ENCODE assay signal across 16 cellular contexts in the genomic region with DNA sequence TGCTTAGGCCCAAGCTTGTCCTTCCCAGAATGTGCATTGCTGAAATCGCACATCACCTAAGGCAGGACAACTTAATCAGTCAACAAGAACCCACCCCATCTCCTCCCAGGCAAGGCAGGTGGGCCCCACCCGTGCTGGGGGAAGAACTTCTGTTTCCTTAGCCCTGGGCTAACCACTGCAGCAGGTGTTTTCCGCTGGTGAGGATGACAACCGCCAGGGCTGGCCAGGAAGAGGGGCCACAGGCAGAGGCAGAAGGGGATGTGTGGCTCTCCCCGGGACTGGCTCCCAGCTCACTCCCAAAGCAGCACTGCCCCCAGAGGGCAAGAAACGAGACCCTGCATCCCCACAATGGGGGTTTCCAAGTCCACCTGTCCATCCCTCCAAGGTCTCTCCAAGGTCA.
DNase-seq lines count a peak whose midpoint lies in the region; ATAC-seq and TF ChIP-seq lines count a peak whose summit lies in the region.
"Had no signal": no experiment of that assay in that cellular context is flagged by ENCODE, and none has a peak within 500 bp of the region (broad histone marks: within the 10 kb centered on the region; RNA-seq: fewer than 3 reads in every experiment).

No MANE protein-coding gene starts in this region.

- no peak overlapping the region for H3K27ac Mint-ChIP-seq in CD14-positive monocyte
- no peak overlapping the region for H3K27ac Mint-ChIP-seq in GM23338
- no peak overlapping the region for H3K27ac Mint-ChIP-seq in WTC11
- H3K27ac Mint-ChIP-seq: activated naive CD4-positive, alpha-beta T cell treated with anti-CD3 and anti-CD28 coated beads, Interleukin-2, amount 50 U/mL, for 72 hours; CD4-positive, alpha-beta memory T cell; stimulated activated memory B cell treated with anti-CD40 and anti-IgM and Interleukin-4, amounts not matched to agents 10 μg/mL and 1 μg/mL and 100 μg/mL, for 72 hours; T-helper 2 cell treated with Interferon-gamma antibody and Interleukin-4, amounts not matched to agents 5 μg/mL and 100 μg/mL, for 36 hours had no signal

- intact Hi-C loops in CD14-positive monocyte (cut with micrococcal nuclease) (no loop called here), posterior vena cava (cut with DNase I) (no loop called here)

- no peaks in the 10 kb centered on the region for H3K4me1 ChIP-seq in GM23338 (ENCODE audit: insufficient read depth)

- no peak overlapping the region for H2AFZ ChIP-seq in GM23338
- H2AFZ ChIP-seq: GM23248 had no signal

- DNase-seq in CD14-positive monocyte (ENCODE audit: low spot score), result peak; percentile 24
- DNase-seq in GM23338 (ENCODE audit: low spot score), result peak; percentile 4
- no peak for DNase-seq in WTC11 (ENCODE audit: low spot score)
- peak; percentile 40 for DNase-seq in posterior vena cava (ENCODE audit: low spot score)
- no peak for DNase-seq in Kasumi-1 (lab: John Stamatoyannopoulos, UW)
- no peak for DNase-seq in kidney tubule cell (ENCODE audit: low spot score)
- DNase-seq in foreskin fibroblast, result no peak
- DNase-seq: CD4-positive, alpha-beta memory T cell; stimulated activated CD4-positive, alpha-beta T cell treated with anti-CD3 and anti-CD28 coated beads, Interleukin-4, amount 100 ng/mL, for 1 hour had no signal

- no peaks in the 10 kb centered on the region for H4K20me1 ChIP-seq in GM23338 (replicated peaks; ENCODE audit: insufficient read depth)

- H3K9me2 ChIP-seq in GM23338 (ENCODE audit: insufficient read depth), result no peaks in the 10 kb centered on the region

- H3K27ac ChIP-seq in GM23338 (ENCODE audit: low read depth), result no peak overlapping the region
- H3K27ac ChIP-seq: GM23248, KMS-11, RWPE1, thoracic aorta had no signal

- H3K79me2 ChIP-seq in GM23338 (replicated peaks; ENCODE audit: insufficient read depth), result no peaks in the 10 kb centered on the region

- TF ChIP-seq CTCF in CD14-positive monocyte (IDR thresholded peaks at IDR 0.05) (no peak), GM23338 (conservative IDR thresholded peaks at IDR 0.05; ENCODE audit: low read depth in 2 of 2) (peak in 1 of 2 experiments; percentile 45; a peak in 2 of 4 replicates), WTC11 (IDR thresholded peaks at IDR 0.05) (no peak), foreskin fibroblast (IDR thresholded peaks at IDR 0.05; ENCODE audit: low read depth, low read length) (no peak)

- H3K4me2 ChIP-seq in GM23338, result no peak overlapping the region
- H3K4me2 ChIP-seq: KMS-11 had no signal

- H3K9me3 Mint-ChIP-seq in CD14-positive monocyte (peaks cover 2 to 5% (median 4%) of the 10 kb centered on the region in 7 donors), GM23338 (peaks cover 3% of the 10 kb centered on the region; the same call in 2 of the 3 replicates), WTC11 (peaks cover 7% of the 10 kb centered on the region)
- H3K9me3 Mint-ChIP-seq: T-helper 2 cell treated with Interferon-gamma antibody and Interleukin-4, amounts not matched to agents 5 μg/mL and 100 μg/mL, for 36 hours had no signal

- ATAC-seq in GM23338 (peak; percentile 23), WTC11 (peak; percentile 22; the same call in 1 of the 2 replicates)

- no peak overlapping the region for H3K4me3 ChIP-seq in GM23338
- no peak overlapping the region for H3K4me3 ChIP-seq in foreskin fibroblast (ENCODE audit: low read depth in 1 of 2, low read length in 2 of 2)
- H3K4me3 ChIP-seq: GM23248, thoracic aorta had no signal

- CTCF ChIA-PET in WTC11 (lab: Charles Lee), result interaction anchor here (0.6 to 3.1 kb wide), 15 partner anchors 10 to 843 kb away, joined by 3 to 12 read pairs (median 4); no protein-coding TSS in a partner anchor

- H3K36me3 ChIP-seq in GM23338 (ENCODE audit: insufficient read depth), result no peaks in the 10 kb centered on the region
- H3K36me3 ChIP-seq: thoracic aorta had no signal

- H3K36me3 Mint-ChIP-seq in CD14-positive monocyte, result no peaks in the 10 kb centered on the region
- no peaks in the 10 kb centered on the region for H3K36me3 Mint-ChIP-seq in GM23338 (ENCODE audit: low read depth)
- H3K36me3 Mint-ChIP-seq in WTC11, result no peaks in the 10 kb centered on the region
- H3K36me3 Mint-ChIP-seq: activated naive CD4-positive, alpha-beta T cell treated with anti-CD3 and anti-CD28 coated beads, Interleukin-2, amount 50 U/mL, for 72 hours; CD4-positive, alpha-beta memory T cell; stimulated activated memory B cell treated with anti-CD40 and anti-IgM and Interleukin-4, amounts not matched to agents 10 μg/mL and 1 μg/mL and 100 μg/mL, for 72 hours had no signal

- H3K4me3 Mint-ChIP-seq in CD14-positive monocyte (no peak overlapping the region), GM23338 (no peak overlapping the region), WTC11 (no peak overlapping the region)
- H3K4me3 Mint-ChIP-seq: CD4-positive, alpha-beta memory T cell; stimulated activated memory B cell treated with anti-CD40 and anti-IgM and Interleukin-4, amounts not matched to agents 10 μg/mL and 1 μg/mL and 100 μg/mL, for 72 hours; T-helper 2 cell treated with Interferon-gamma antibody and Interleukin-4, amounts not matched to agents 5 μg/mL and 100 μg/mL, for 36 hours had no signal

- H3K4me1 Mint-ChIP-seq in CD14-positive monocyte (peaks cover 10% of the 10 kb centered on the region), GM23338 (no peaks in the 10 kb centered on the region), WTC11 (no peaks in the 10 kb centered on the region)

- POLR2A ChIA-PET in WTC11 (lab: Charles Lee), result no interaction called here

- peaks cover 8 to 17% (median 17%) of the 10 kb centered on the region in 3 donors for H3K27me3 Mint-ChIP-seq in CD14-positive monocyte (ENCODE audit: low read depth in 3 of 3)
- peaks cover 2% of the 10 kb centered on the region for H3K27me3 Mint-ChIP-seq in GM23338 (ENCODE audit: insufficient read depth, low read depth, poor library complexity)
- H3K27me3 Mint-ChIP-seq in WTC11 (ENCODE audit: low read depth), result no peaks in the 10 kb centered on the region; the same call in none of the 2 replicates
- H3K27me3 Mint-ChIP-seq: stimulated activated memory B cell treated with anti-CD40 and anti-IgM and Interleukin-4, amounts not matched to agents 10 μg/mL and 1 μg/mL and 100 μg/mL, for 72 hours had no signal

- no peaks in the 10 kb centered on the region for H3K27me3 ChIP-seq in GM23338 (ENCODE audit: insufficient read depth)

- no peaks in the 10 kb centered on the region for H3F3A ChIP-seq in GM23338 (replicated peaks; ENCODE audit: low read depth)

TF ChIP-seq in GM23338, 12 proteins besides CTCF, POLR2A, EP300 and RAD21 (continues in another document):
- TF ChIP-seq, protein P1, sequence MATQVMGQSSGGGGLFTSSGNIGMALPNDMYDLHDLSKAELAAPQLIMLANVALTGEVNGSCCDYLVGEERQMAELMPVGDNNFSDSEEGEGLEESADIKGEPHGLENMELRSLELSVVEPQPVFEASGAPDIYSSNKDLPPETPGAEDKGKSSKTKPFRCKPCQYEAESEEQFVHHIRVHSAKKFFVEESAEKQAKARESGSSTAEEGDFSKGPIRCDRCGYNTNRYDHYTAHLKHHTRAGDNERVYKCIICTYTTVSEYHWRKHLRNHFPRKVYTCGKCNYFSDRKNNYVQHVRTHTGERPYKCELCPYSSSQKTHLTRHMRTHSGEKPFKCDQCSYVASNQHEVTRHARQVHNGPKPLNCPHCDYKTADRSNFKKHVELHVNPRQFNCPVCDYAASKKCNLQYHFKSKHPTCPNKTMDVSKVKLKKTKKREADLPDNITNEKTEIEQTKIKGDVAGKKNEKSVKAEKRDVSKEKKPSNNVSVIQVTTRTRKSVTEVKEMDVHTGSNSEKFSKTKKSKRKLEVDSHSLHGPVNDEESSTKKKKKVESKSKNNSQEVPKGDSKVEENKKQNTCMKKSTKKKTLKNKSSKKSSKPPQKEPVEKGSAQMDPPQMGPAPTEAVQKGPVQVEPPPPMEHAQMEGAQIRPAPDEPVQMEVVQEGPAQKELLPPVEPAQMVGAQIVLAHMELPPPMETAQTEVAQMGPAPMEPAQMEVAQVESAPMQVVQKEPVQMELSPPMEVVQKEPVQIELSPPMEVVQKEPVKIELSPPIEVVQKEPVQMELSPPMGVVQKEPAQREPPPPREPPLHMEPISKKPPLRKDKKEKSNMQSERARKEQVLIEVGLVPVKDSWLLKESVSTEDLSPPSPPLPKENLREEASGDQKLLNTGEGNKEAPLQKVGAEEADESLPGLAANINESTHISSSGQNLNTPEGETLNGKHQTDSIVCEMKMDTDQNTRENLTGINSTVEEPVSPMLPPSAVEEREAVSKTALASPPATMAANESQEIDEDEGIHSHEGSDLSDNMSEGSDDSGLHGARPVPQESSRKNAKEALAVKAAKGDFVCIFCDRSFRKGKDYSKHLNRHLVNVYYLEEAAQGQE (IDR thresholded peaks at IDR 0.05; ENCODE audit: unreplicated experiment), result no peak
- TF ChIP-seq EZH2 (IDR thresholded peaks at IDR 0.05; ENCODE audit: low read depth, unreplicated experiment) (no peak), POLR2AphosphoS5 (IDR thresholded peaks at IDR 0.05; ENCODE audit: low read depth) (no peak)

TF ChIP-seq in WTC11, 78 proteins besides CTCF, POLR2A, EP300 and RAD21:
- no peak for TF ChIP-seq MYBL2 (CRISPR knock-in tag; IDR thresholded peaks at IDR 0.05)
- TF ChIP-seq SMAD4 (CRISPR knock-in tag; IDR thresholded peaks at IDR 0.05), result no peak

Comparison
In these comparisons a context has a peak if more than half of its experiments do, and no peak if none do; other contexts are left out.
1. DNase-seq: peak in CD14-positive monocyte (single experiment), GM23338 (single experiment) and posterior vena cava (single experiment); none in WTC11 (single experiment), Kasumi-1 (0 of 2), kidney tubule cell (single experiment) and foreskin fibroblast (0 of 2).